Comparison of ENCODE assay signal across 8 cellular contexts in genomic region chr5:322281-322941, GRCh38. TPM values are rescaled to one million over a fixed set of nuclear protein-coding genes. Genes with fewer than 3 reads are reported as not detected.
DNase-seq lines count a peak whose midpoint lies in the region; ATAC-seq lines count a peak whose summit lies in the region.

No MANE protein-coding gene starts in this region.

- H3K36me3 ChIP-seq in H7 (replicated peaks; ENCODE audit: control insufficient read depth, insufficient read depth, low read length), result no peaks in the 10 kb centered on the region

- H3K9me3 Mint-ChIP-seq in activated CD4-positive, alpha-beta memory T cell treated with anti-CD3 and anti-CD28 coated beads, Interleukin-2, amount 10 ng/mL, durations not matched to agents 7 days and 5 days, result no peaks in the 10 kb centered on the region

- H3K27me3 ChIP-seq in H7 (ENCODE audit: control insufficient read depth, insufficient read depth, low read length), result peaks cover 52% of the 10 kb centered on the region

- H3K27ac Mint-ChIP-seq in activated CD4-positive, alpha-beta memory T cell treated with anti-CD3 and anti-CD28 coated beads, Interleukin-2, amount 10 ng/mL, durations not matched to agents 7 days and 5 days, result peak overlapping the region; percentile 21

- POLR2A ChIA-PET in activated CD4-positive, alpha-beta memory T cell treated with anti-CD3 and anti-CD28 coated beads, Interleukin-2, amount 10 ng/mL, durations not matched to agents 7 days and 5 days (lab: Charles Lee), result interaction anchor here (0.7 to 1.7 kb wide), 5 partner anchors 10 to 71 kb away, joined by 3 to 5 read pairs (median 4); partner anchors contain the start of gene PDCD6

- peak overlapping the region; percentile 68 for H3K4me3 Mint-ChIP-seq in activated CD4-positive, alpha-beta memory T cell treated with anti-CD3 and anti-CD28 coated beads, Interleukin-2, amount 10 ng/mL, durations not matched to agents 7 days and 5 days

- peak overlapping the region; percentile 51; the same call in 1 of the 2 replicates for H3K4me3 ChIP-seq in H7 (ENCODE audit: insufficient read depth, low read depth, low read length)

- H3K36me3 Mint-ChIP-seq in activated CD4-positive, alpha-beta memory T cell treated with anti-CD3 and anti-CD28 coated beads, Interleukin-2, amount 10 ng/mL, durations not matched to agents 7 days and 5 days (ENCODE audit: low read depth), result peaks cover 26% of the 10 kb centered on the region

- H3K27ac ChIP-seq in substantia nigra (ENCODE audit: low read depth, low read length, poor library complexity, severe bottlenecking), result no peak overlapping the region

- CTCF ChIA-PET in activated CD4-positive, alpha-beta memory T cell treated with anti-CD3 and anti-CD28 coated beads, Interleukin-2, amount 10 ng/mL, durations not matched to agents 7 days and 5 days (lab: Charles Lee), result interaction anchor here (1.0 kb wide), 1 partner anchor 92 kb away, joined by 3 read pairs; no protein-coding TSS in a partner anchor

- H3K4me1 Mint-ChIP-seq in activated CD4-positive, alpha-beta memory T cell treated with anti-CD3 and anti-CD28 coated beads, Interleukin-2, amount 10 ng/mL, durations not matched to agents 7 days and 5 days, result peaks cover 28% of the 10 kb centered on the region

- H3K27me3 Mint-ChIP-seq in activated CD4-positive, alpha-beta memory T cell treated with anti-CD3 and anti-CD28 coated beads, Interleukin-2, amount 10 ng/mL, durations not matched to agents 7 days and 5 days, result peaks cover 18% of the 10 kb centered on the region

- no peak for ATAC-seq in HG03571 (IDR thresholded peaks at IDR 0.05; ENCODE audit: unreplicated experiment)

- DNase-seq in EH (ENCODE audit: low read depth), result peak; percentile 68
- DNase-seq in H7, result peak; percentile 86
- no peak for DNase-seq in activated CD4-positive, alpha-beta memory T cell treated with anti-CD3 and anti-CD28 coated beads, Interleukin-2, amount 10 ng/mL, durations not matched to agents 7 days and 5 days
- peak; percentile 20 for DNase-seq in iPS-NIHi7 (ENCODE audit: extremely low spot score)
- DNase-seq in glomerular visceral epithelial cell (ENCODE audit: extremely low spot score), result no peak
- DNase-seq in GOT3 (lab: John Stamatoyannopoulos, UW), result no peak
- no peak for DNase-seq in substantia nigra (lab: John Stamatoyannopoulos, UW)

RNA-seq across cellular contexts. Expression of gene AHRR, which starts 0.9 kb away (rescaled TPM):
- 0.74 and 1.4 TPM in 2 replicates for total RNA-seq in H7 (2014; rRNA removed; shearing (Covaris generic))
- total RNA-seq in activated CD4-positive, alpha-beta memory T cell treated with anti-CD3 and anti-CD28 coated beads, Interleukin-2, amount 10 ng/mL, durations not matched to agents 7 days and 5 days, result 10 to 100 TPM; 23.6 to 24.6 TPM

RNA-seq across cellular contexts. Expression of gene PDCD6, which starts 51.0 kb away (rescaled TPM):
- total RNA-seq in H7 (2014; rRNA removed; shearing (Covaris generic)), result 87.1 and 116 TPM in 2 replicates
- total RNA-seq in activated CD4-positive, alpha-beta memory T cell treated with anti-CD3 and anti-CD28 coated beads, Interleukin-2, amount 10 ng/mL, durations not matched to agents 7 days and 5 days, result 10 to 100 TPM; 85.3 to 90.4 TPM

Comparison
In these comparisons a context has a peak if more than half of its experiments do, and no peak if none do; other contexts are left out.
1. DNase-seq: peak in EH (single experiment), H7 (single experiment) and iPS-NIHi7 (single experiment); none in activated CD4-positive, alpha-beta memory T cell treated with anti-CD3 and anti-CD28 coated beads, Interleukin-2, amount 10 ng/mL, durations not matched to agents 7 days and 5 days (single experiment), glomerular visceral epithelial cell (single experiment), GOT3 (single experiment) and substantia nigra (0 of 49).
2. RNA of gene AHRR, which starts 0.9 kb away (total RNA-seq): 23.6 to 24.6 TPM in activated CD4-positive, alpha-beta memory T cell treated with anti-CD3 and anti-CD28 coated beads, Interleukin-2, amount 10 ng/mL, durations not matched to agents 7 days and 5 days; 0.74 to 1.4 TPM in H7; every median in the first group is over 10 times any median in the second.